9 cellular contexts compared by ENCODE assay signal in genomic region chr5:139755892-139756671, GRCh38. TPM values are rescaled to one million over a fixed set of nuclear protein-coding genes. Genes with fewer than 3 reads are reported as not detected.
DNase-seq lines count a peak whose midpoint lies in the region; ATAC-seq and TF ChIP-seq lines count a peak whose summit lies in the region.
"Had no signal": no experiment of that assay in that cellular context is flagged by ENCODE, and none has a peak within 500 bp of the region (broad histone marks: within the 10 kb centered on the region; RNA-seq: fewer than 3 reads in every experiment).

No MANE protein-coding gene starts in this region.

- peak overlapping the region in 1 of 2 experiments; percentile 4 for H3K18ac ChIP-seq in mesenchymal stem cell (ENCODE audit: low read depth in 1 of 2, low read length in 2 of 2)

- H3K79me1 ChIP-seq in mesenchymal stem cell (replicated peaks; ENCODE audit: low read length, poor library complexity, severe bottlenecking) = no peaks in the 10 kb centered on the region

- no peak overlapping the region for H4K8ac ChIP-seq in mesenchymal stem cell (ENCODE audit: low read length)

- DNase-seq in GM20000 (ENCODE audit: low spot score) (peak; percentile 69), mesenchymal stem cell (no peak), HuH-7.5 (ENCODE audit: low spot score) (no peak), kidney tubule cell (ENCODE audit: low spot score) (no peak), HuH-7 (ENCODE audit: low spot score) (no peak)
- DNase-seq in activated naive CD4-positive, alpha-beta T cell treated with anti-CD3 and anti-CD28 coated beads, Interleukin-2, amount 50 U/mL, for 72 hours (ENCODE audit: low spot score in 2 of 2) = no peak

- 8% methylated on average over 46 of the region's 52 CpGs for WGBS in mesenchymal stem cell

- peak; percentile 20 to 27 for ATAC-seq in activated naive CD4-positive, alpha-beta T cell treated with anti-CD3 and anti-CD28 coated beads, Interleukin-2, amount 50 U/mL, for 72 hours
- no peak for ATAC-seq in HG02840 (IDR thresholded peaks at IDR 0.05; ENCODE audit: low FRiP score, unreplicated experiment)

- peaks cover 46 to 68% (median 65%) of the 10 kb centered on the region in 11 experiments for H3K27me3 ChIP-seq in BLaER1 treated with 17β-estradiol and CSF1 and Interleukin-3, amounts not matched to agents 10 nM and 100 nM
- peaks cover 14 to 45% of the 10 kb centered on the region in 2 experiments for H3K27me3 ChIP-seq in mesenchymal stem cell (ENCODE audit: control insufficient read depth in 1 of 2, insufficient read depth in 1 of 2, low read length in 2 of 2)

- no peak overlapping the region for H2BK12ac ChIP-seq in mesenchymal stem cell (ENCODE audit: low read length in 2 of 2)

- H3K27ac Mint-ChIP-seq in activated naive CD4-positive, alpha-beta T cell treated with anti-CD3 and anti-CD28 coated beads, Interleukin-2, amount 50 U/mL, for 72 hours = no peak overlapping the region

- H3K36me3 ChIP-seq in BLaER1 treated with 17β-estradiol and CSF1 and Interleukin-3, amounts not matched to agents 10 nM and 100 nM = no peaks in the 10 kb centered on the region
- no peaks in the 10 kb centered on the region for H3K36me3 ChIP-seq in mesenchymal stem cell (ENCODE audit: control insufficient read depth in 1 of 2, insufficient read depth in 2 of 2, low read depth in 1 of 2, low read length in 2 of 2)

- TF ChIP-seq CTCF in GM20000 (IDR thresholded peaks at IDR 0.05; ENCODE audit: extremely low read depth, missing control alignments) = no peak

- H2AK5ac ChIP-seq in mesenchymal stem cell (ENCODE audit: low read length, severe bottlenecking) = no peak overlapping the region

- H3K9ac ChIP-seq in BLaER1 treated with 17β-estradiol and CSF1 and Interleukin-3, amounts not matched to agents 10 nM and 100 nM = peak overlapping the region in 3 of 11 experiments; percentile 10 to 38 (median 24); a peak in 3 of 22 replicates
- H3K9ac ChIP-seq in mesenchymal stem cell (ENCODE audit: low read length) = peak overlapping the region; percentile 16

- no peak overlapping the region for H3K27ac ChIP-seq in BLaER1 treated with 17β-estradiol and CSF1 and Interleukin-3, amounts not matched to agents 10 nM and 100 nM
- no peak overlapping the region for H3K27ac ChIP-seq in mesenchymal stem cell (ENCODE audit: low read length, poor library complexity, severe bottlenecking)

- H3K9me3 ChIP-seq in BLaER1 treated with 17β-estradiol and CSF1 and Interleukin-3, amounts not matched to agents 10 nM and 100 nM (replicated peaks in 1 of 11) = no peaks in the 10 kb centered on the region
- H3K9me3 ChIP-seq in mesenchymal stem cell (ENCODE audit: control insufficient read depth, low read length) = no peaks in the 10 kb centered on the region

- no peak overlapping the region for H2BK120ac ChIP-seq in mesenchymal stem cell (ENCODE audit: low read depth, low read length)

- H3K4me2 ChIP-seq in BLaER1 treated with 17β-estradiol and CSF1 and Interleukin-3, amounts not matched to agents 10 nM and 100 nM = peak overlapping the region; percentile 52 to 88 (median 77)
- H3K4me2 ChIP-seq in mesenchymal stem cell (ENCODE audit: low read length, poor library complexity, severe bottlenecking) = peak overlapping the region; percentile 85

- peaks cover 16 to 73% (median 54%) of the 10 kb centered on the region in 10 experiments; a peak in 19 of 20 replicates for H3K4me1 ChIP-seq in BLaER1 treated with 17β-estradiol and CSF1 and Interleukin-3, amounts not matched to agents 10 nM and 100 nM
- peaks cover 56% of the 10 kb centered on the region for H3K4me1 ChIP-seq in mesenchymal stem cell (ENCODE audit: control insufficient read depth, insufficient read depth, low read depth, low read length)

- H2BK5ac ChIP-seq in mesenchymal stem cell (ENCODE audit: low read depth, low read length, poor library complexity, severe bottlenecking) = no peak overlapping the region

- no peak overlapping the region for H2BK15ac ChIP-seq in mesenchymal stem cell (ENCODE audit: low read depth, poor library complexity, severe bottlenecking)

- no peaks in the 10 kb centered on the region for H3K36me3 Mint-ChIP-seq in activated naive CD4-positive, alpha-beta T cell treated with anti-CD3 and anti-CD28 coated beads, Interleukin-2, amount 50 U/mL, for 72 hours

- no peaks in the 10 kb centered on the region for H3K9me3 Mint-ChIP-seq in activated naive CD4-positive, alpha-beta T cell treated with anti-CD3 and anti-CD28 coated beads, Interleukin-2, amount 50 U/mL, for 72 hours

- H3K14ac ChIP-seq in mesenchymal stem cell (ENCODE audit: low read length in 2 of 2) = no peak overlapping the region

- no peak overlapping the region for H2AFZ ChIP-seq in mesenchymal stem cell (ENCODE audit: low read depth, low read length)

- H4K91ac ChIP-seq in mesenchymal stem cell (ENCODE audit: low read length) = no peak overlapping the region

- peak overlapping the region in 9 of 10 experiments; percentile 19 to 52 (median 35); a peak in 15 of 20 replicates for H3K4me3 ChIP-seq in BLaER1 treated with 17β-estradiol and CSF1 and Interleukin-3, amounts not matched to agents 10 nM and 100 nM
- H3K4me3 ChIP-seq in mesenchymal stem cell (ENCODE audit: insufficient read depth in 1 of 2, low read depth in 1 of 2, low read length in 2 of 2) = peak overlapping the region; percentile 43 to 57

- no peak overlapping the region for H3K23ac ChIP-seq in mesenchymal stem cell (ENCODE audit: low read length in 2 of 2)

- no peak overlapping the region for H3K4ac ChIP-seq in mesenchymal stem cell (ENCODE audit: low read depth in 1 of 2, low read length in 2 of 2)

- peaks cover 0 to 31% (median 0%) of the 10 kb centered on the region in 11 experiments; a peak in 2 of 22 replicates for H4K20me1 ChIP-seq in BLaER1 treated with 17β-estradiol and CSF1 and Interleukin-3, amounts not matched to agents 10 nM and 100 nM

RNA-seq across cellular contexts. Expression of gene PSD2, which starts 39.5 kb away (rescaled TPM):
- not detected for total RNA-seq in activated naive CD4-positive, alpha-beta T cell treated with anti-CD3 and anti-CD28 coated beads, Interleukin-2, amount 50 U/mL, for 72 hours
- 0.07 TPM for polyA plus RNA-seq in mesenchymal stem cell (2013, experiment 1 of 2)
- 0.08 TPM for polyA plus RNA-seq in mesenchymal stem cell (2013, experiment 2 of 2)
- polyA plus RNA-seq: keratinocyte had no signal
